In genomic region chr17:39194089-39194984, GRCh38 we compare ENCODE assay signal across 11 cellular contexts. TPM values are rescaled to one million over a fixed set of nuclear protein-coding genes. Genes with fewer than 3 reads are reported as not detected.
DNase-seq lines count a peak whose midpoint lies in the region; ATAC-seq and TF ChIP-seq lines count a peak whose summit lies in the region.
"Had no signal": no experiment of that assay in that cellular context is flagged by ENCODE, and none has a peak within 500 bp of the region (broad histone marks: within the 10 kb centered on the region; RNA-seq: fewer than 3 reads in every experiment).

No MANE protein-coding gene starts in this region.

- no peak overlapping the region for H3K4me3 ChIP-seq in adrenal gland
- H3K4me3 ChIP-seq in hepatocyte, result no peak overlapping the region

- H3K9me3 Mint-ChIP-seq in HFFc6, result no peaks in the 10 kb centered on the region
- H3K9me3 Mint-ChIP-seq in activated T-cell treated with anti-CD3 and anti-CD28 coated beads, Interleukin-2, amount 50 U/mL, for 72 hours, result no peaks in the 10 kb centered on the region

- peak; percentile 43 for DNase-seq in HFFc6
- DNase-seq in adrenal gland, result peak; percentile 75 to 92 (median 82)
- peak; percentile 61 for DNase-seq in hepatocyte (ENCODE audit: low spot score)
- peak in 43 of 49 donors; percentile 12 to 83 (median 63) for DNase-seq in substantia nigra (lab: John Stamatoyannopoulos, UW)
- no peak for DNase-seq in NCI-H1417 (lab: John Stamatoyannopoulos, UW)
- DNase-seq in activated T-cell treated with anti-CD3 and anti-CD28 coated beads, Interleukin-2, amount 50 U/mL, for 72 hours, result no peak
- DNase-seq: stimulated activated naive CD8-positive, alpha-beta T cell treated with anti-CD3 and anti-CD28 coated beads, Interleukin-15, Interleukin-2, amounts not matched to agents 100 U/mL and 50 U/mL, for 24 hours had no signal

- H3K36me3 Mint-ChIP-seq in HFFc6 (ENCODE audit: low read depth), result peaks cover 11% of the 10 kb centered on the region; the same call in 1 of the 2 replicates
- peaks cover 2 to 5% of the 10 kb centered on the region in 2 donors for H3K36me3 Mint-ChIP-seq in activated T-cell treated with anti-CD3 and anti-CD28 coated beads, Interleukin-2, amount 50 U/mL, for 72 hours (ENCODE audit: insufficient read depth in 2 of 2)

- H3K4me2 ChIP-seq in hepatocyte, result no peak overlapping the region

- peak overlapping the region; percentile 22 for H3K4me3 Mint-ChIP-seq in HFFc6
- no peak overlapping the region for H3K4me3 Mint-ChIP-seq in activated T-cell treated with anti-CD3 and anti-CD28 coated beads, Interleukin-2, amount 50 U/mL, for 72 hours

- no peak overlapping the region for H2AFZ ChIP-seq in hepatocyte

- ATAC-seq in HG03196 (IDR thresholded peaks at IDR 0.05; ENCODE audit: unreplicated experiment) (no peak), HG03521 (IDR thresholded peaks at IDR 0.05; ENCODE audit: unreplicated experiment) (no peak)
- no peak for ATAC-seq in activated T-cell treated with anti-CD3 and anti-CD28 coated beads, Interleukin-2, amount 50 U/mL, for 72 hours (replicated peaks in 1 of 2)
- ATAC-seq: stimulated activated naive CD8-positive, alpha-beta T cell treated with anti-CD3 and anti-CD28 coated beads, Interleukin-15, Interleukin-2, amounts not matched to agents 100 U/mL and 50 U/mL, for 24 hours had no signal

- H3K4me1 ChIP-seq in adrenal gland (replicated peaks in 1 of 2) (peaks cover 11 to 12% of the 10 kb centered on the region in 2 donors), hepatocyte (ENCODE audit: insufficient read depth) (peaks cover 6% of the 10 kb centered on the region)

- no peaks in the 10 kb centered on the region for H4K20me1 ChIP-seq in hepatocyte (ENCODE audit: insufficient read depth, poor library complexity, severe bottlenecking)

- intact Hi-C loops in adrenal gland (cut with DNase I), result no loop called here

- TF ChIP-seq POLR2A in adrenal gland (IDR thresholded peaks at IDR 0.05), result no peak

- no peaks in the 10 kb centered on the region for H3K27me3 ChIP-seq in adrenal gland
- no peaks in the 10 kb centered on the region for H3K27me3 ChIP-seq in hepatocyte

- peaks cover 38% of the 10 kb centered on the region for H3K4me1 Mint-ChIP-seq in HFFc6 (ENCODE audit: low read depth)
- peaks cover 23% of the 10 kb centered on the region for H3K4me1 Mint-ChIP-seq in activated T-cell treated with anti-CD3 and anti-CD28 coated beads, Interleukin-2, amount 50 U/mL, for 72 hours (ENCODE audit: low read depth)

- no peaks in the 10 kb centered on the region for H3K9me3 ChIP-seq in adrenal gland (replicated peaks in 1 of 3)
- H3K9me3 ChIP-seq in hepatocyte (ENCODE audit: low read depth), result no peaks in the 10 kb centered on the region

- TF ChIP-seq CTCF in HFFc6 (IDR thresholded peaks at IDR 0.05) (peak; percentile 72), adrenal gland (IDR thresholded peaks at IDR 0.05) (peak in 5 of 6 experiments; percentile 39 to 55 (median 43)), hepatocyte (IDR thresholded peaks at IDR 0.05; ENCODE audit: poor library complexity) (peak; percentile 40)

- H3K79me2 ChIP-seq in hepatocyte, result peaks cover 7% of the 10 kb centered on the region

- H3K36me3 ChIP-seq in adrenal gland (replicated peaks in 1 of 2), result peaks cover 0 to 13% of the 10 kb centered on the region in 2 donors
- H3K36me3 ChIP-seq in hepatocyte (replicated peaks; ENCODE audit: insufficient read depth, low read depth), result no peaks in the 10 kb centered on the region

- H3K27ac Mint-ChIP-seq in HFFc6, result peak overlapping the region; percentile 69
- H3K27ac Mint-ChIP-seq in activated T-cell treated with anti-CD3 and anti-CD28 coated beads, Interleukin-2, amount 50 U/mL, for 72 hours, result no peak overlapping the region

- no peaks in the 10 kb centered on the region; the same call in 1 of the 2 replicates for H3K27me3 Mint-ChIP-seq in HFFc6 (ENCODE audit: insufficient read depth)
- no peaks in the 10 kb centered on the region for H3K27me3 Mint-ChIP-seq in activated T-cell treated with anti-CD3 and anti-CD28 coated beads, Interleukin-2, amount 50 U/mL, for 72 hours (ENCODE audit: low read depth)

- no peaks in the 10 kb centered on the region for H3K9me2 ChIP-seq in hepatocyte (replicated peaks; ENCODE audit: insufficient read depth)

- 46 to 61% (median 54%) methylated on average over 13 to 20 of the region's 20 CpGs for WGBS in adrenal gland, 4 donors
- 64% methylated on average over 16 of the region's 20 CpGs for WGBS in hepatocyte (ENCODE audit: low lambda C conversion rate, missing lambda C conversion rate)

- H3K27ac ChIP-seq in adrenal gland (peak overlapping the region in 2 of 5 donors; percentile 38 to 55), hepatocyte (no peak overlapping the region), substantia nigra (ENCODE audit: low read depth, low read length, poor library complexity, severe bottlenecking) (peak overlapping the region; percentile 51)
- H3K27ac ChIP-seq: epithelial cell of prostate had no signal

RNA-seq across cellular contexts. Expression of gene CACNB1, which starts 3.1 kb away (rescaled TPM):
- 1 to 10 TPM; 5.1 to 7.0 (median 6.1) TPM for total RNA-seq in HFFc6 (2021; fragmentation: NEBNext Ultra II Directional; extraction: Animal tissue kit (Norgen Biotek cat#: 25700))
- total RNA-seq in adrenal gland (1 to 10 TPM in 7 of 8 donors, under 1 TPM in 1; 0.85 to 9.1 (median 5.4) TPM), hepatocyte (1.9 and 2.2 TPM in 2 replicates)
- polyA plus RNA-seq in adrenal gland (10 to 100 TPM in 2 of 3 donors, 1 to 10 TPM in 1; 3.8 to 28.8 (median 10.5) TPM), hepatocyte (4.2 and 6.3 TPM in 2 replicates)
- 10 to 100 TPM; 10.5 to 15.3 TPM for total RNA-seq in activated T-cell treated with anti-CD3 and anti-CD28 coated beads, Interleukin-2, amount 50 U/mL, for 72 hours

RNA-seq across cellular contexts. Expression of gene RPL19, which starts 5.7 kb away (rescaled TPM):
- 1,000 to 10,000 TPM; 1,574 to 1,911 (median 1,762) TPM for total RNA-seq in HFFc6 (2021; fragmentation: NEBNext Ultra II Directional; extraction: Animal tissue kit (Norgen Biotek cat#: 25700))
- total RNA-seq in adrenal gland (1,000 to 10,000 TPM; 1,513 to 2,859 (median 2,022) TPM), hepatocyte (1,924 and 2,459 TPM in 2 replicates)
- polyA plus RNA-seq in adrenal gland (1,000 to 10,000 TPM; 2,256 to 4,908 (median 2,700) TPM), hepatocyte (806 and 874 TPM in 2 replicates)
- 1,000 to 10,000 TPM; 2,889 to 2,909 TPM for total RNA-seq in activated T-cell treated with anti-CD3 and anti-CD28 coated beads, Interleukin-2, amount 50 U/mL, for 72 hours

RNA-seq across cellular contexts. Expression of gene ARL5C, which starts 28.4 kb away (rescaled TPM):
- not detected for total RNA-seq in HFFc6 (2021; fragmentation: NEBNext Ultra II Directional; extraction: Animal tissue kit (Norgen Biotek cat#: 25700))
- not detected for total RNA-seq in adrenal gland
- not detected for polyA plus RNA-seq in adrenal gland
- not detected in 2 replicates for total RNA-seq in hepatocyte
- polyA plus RNA-seq in hepatocyte, result not detected in 2 replicates
- under 1 TPM; 0.12 to 0.16 TPM for total RNA-seq in activated T-cell treated with anti-CD3 and anti-CD28 coated beads, Interleukin-2, amount 50 U/mL, for 72 hours
- total RNA-seq: LHCN-M2 had no signal

RNA-seq across cellular contexts. Expression of gene STAC2, which starts 31.4 kb away (rescaled TPM):
- not detected for total RNA-seq in HFFc6 (2021; fragmentation: NEBNext Ultra II Directional; extraction: Animal tissue kit (Norgen Biotek cat#: 25700))
- total RNA-seq in adrenal gland (1 to 10 TPM in 1 of 8 donors, under 1 TPM in 3, not detected in 4; 0.22 to 1.1 (median 0.60) TPM), hepatocyte (not detected in 2 replicates)
- polyA plus RNA-seq in adrenal gland (1 to 10 TPM in 1 of 3 donors, under 1 TPM in 2; 0.48 to 1.0 (median 0.48) TPM), hepatocyte (0.06 and 0.31 TPM in 2 replicates)
- under 1 TPM in 1 of 2 donors, not detected in 1; 0.07 TPM for total RNA-seq in activated T-cell treated with anti-CD3 and anti-CD28 coated beads, Interleukin-2, amount 50 U/mL, for 72 hours

RNA-seq across cellular contexts. Expression of gene PLXDC1, which starts 42.9 kb away (rescaled TPM):
- total RNA-seq in HFFc6 (2021; fragmentation: NEBNext Ultra II Directional; extraction: Animal tissue kit (Norgen Biotek cat#: 25700)), result 1 to 10 TPM in 2 of 6 experiments, under 1 TPM in 4; 0.20 to 2.2 (median 0.69) TPM
- total RNA-seq in adrenal gland (1 to 10 TPM; 1.3 to 5.0 (median 3.9) TPM), hepatocyte (4.1 and 8.6 TPM in 2 replicates)
- polyA plus RNA-seq in adrenal gland (1 to 10 TPM; 1.5 to 5.6 (median 4.8) TPM), hepatocyte (3.9 and 4.1 TPM in 2 replicates)
- total RNA-seq in activated T-cell treated with anti-CD3 and anti-CD28 coated beads, Interleukin-2, amount 50 U/mL, for 72 hours, result 1 to 10 TPM; 3.0 to 5.6 TPM

Comparison
In these comparisons a context has a peak if more than half of its experiments do, and no peak if none do; other contexts are left out.
1. DNase-seq: peak in HFFc6 (single experiment), adrenal gland (7 of 7), hepatocyte (single experiment) and substantia nigra (43 of 49); none in NCI-H1417 (0 of 3) and activated T-cell treated with anti-CD3 and anti-CD28 coated beads, Interleukin-2, amount 50 U/mL, for 72 hours (0 of 2).
2. Peak in every context shown above with its lines, with median percentiles within 50 percentile points of each other: CTCF ChIP-seq.